Comparison of ENCODE assay signal across 1 cellular context in the genomic region with DNA sequence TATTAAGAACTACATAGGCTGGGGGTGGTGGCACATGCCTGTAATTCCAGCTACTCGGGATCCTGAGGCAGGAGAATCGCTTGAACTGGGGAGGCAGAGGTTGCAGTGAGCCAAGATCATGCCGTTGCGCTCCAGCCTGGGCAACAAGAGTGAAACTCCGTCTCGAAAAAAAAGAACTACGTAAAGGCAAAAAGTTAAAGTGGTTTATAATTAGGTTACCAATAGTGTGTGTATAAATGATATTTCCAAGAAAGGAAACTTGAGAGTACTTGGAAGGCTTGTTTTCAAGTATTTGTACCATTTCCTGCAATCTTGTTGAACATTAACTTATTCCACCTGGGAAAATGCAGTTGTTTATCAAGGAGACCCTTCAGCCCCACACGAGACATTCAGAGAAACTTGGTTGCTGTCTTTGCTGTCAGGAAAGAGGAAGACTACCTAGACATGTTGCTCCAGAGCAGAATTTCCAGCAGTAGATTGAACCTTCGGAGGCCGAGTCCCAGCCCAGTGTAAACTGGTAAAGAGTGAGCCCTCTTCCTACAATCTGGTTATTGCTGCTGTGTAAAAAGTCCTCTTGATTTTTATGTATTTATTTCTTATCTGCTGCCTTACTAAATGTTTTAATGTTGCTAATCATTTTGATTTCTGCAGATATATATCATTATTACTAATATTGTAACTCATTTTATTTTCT.
TF ChIP-seq lines count a peak whose summit lies in the region.

No MANE protein-coding gene starts in this region.

TF ChIP-seq in WTC11, 78 proteins besides CTCF, POLR2A, EP300 and RAD21 (continued from another document):
- TF ChIP-seq, protein P1, sequence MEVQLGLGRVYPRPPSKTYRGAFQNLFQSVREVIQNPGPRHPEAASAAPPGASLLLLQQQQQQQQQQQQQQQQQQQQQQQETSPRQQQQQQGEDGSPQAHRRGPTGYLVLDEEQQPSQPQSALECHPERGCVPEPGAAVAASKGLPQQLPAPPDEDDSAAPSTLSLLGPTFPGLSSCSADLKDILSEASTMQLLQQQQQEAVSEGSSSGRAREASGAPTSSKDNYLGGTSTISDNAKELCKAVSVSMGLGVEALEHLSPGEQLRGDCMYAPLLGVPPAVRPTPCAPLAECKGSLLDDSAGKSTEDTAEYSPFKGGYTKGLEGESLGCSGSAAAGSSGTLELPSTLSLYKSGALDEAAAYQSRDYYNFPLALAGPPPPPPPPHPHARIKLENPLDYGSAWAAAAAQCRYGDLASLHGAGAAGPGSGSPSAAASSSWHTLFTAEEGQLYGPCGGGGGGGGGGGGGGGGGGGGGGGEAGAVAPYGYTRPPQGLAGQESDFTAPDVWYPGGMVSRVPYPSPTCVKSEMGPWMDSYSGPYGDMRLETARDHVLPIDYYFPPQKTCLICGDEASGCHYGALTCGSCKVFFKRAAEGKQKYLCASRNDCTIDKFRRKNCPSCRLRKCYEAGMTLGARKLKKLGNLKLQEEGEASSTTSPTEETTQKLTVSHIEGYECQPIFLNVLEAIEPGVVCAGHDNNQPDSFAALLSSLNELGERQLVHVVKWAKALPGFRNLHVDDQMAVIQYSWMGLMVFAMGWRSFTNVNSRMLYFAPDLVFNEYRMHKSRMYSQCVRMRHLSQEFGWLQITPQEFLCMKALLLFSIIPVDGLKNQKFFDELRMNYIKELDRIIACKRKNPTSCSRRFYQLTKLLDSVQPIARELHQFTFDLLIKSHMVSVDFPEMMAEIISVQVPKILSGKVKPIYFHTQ (CRISPR knock-in tag; IDR thresholded peaks at IDR 0.05), result no peak
